Comparison of ENCODE assay signal across 19 cellular contexts in the genomic region with DNA sequence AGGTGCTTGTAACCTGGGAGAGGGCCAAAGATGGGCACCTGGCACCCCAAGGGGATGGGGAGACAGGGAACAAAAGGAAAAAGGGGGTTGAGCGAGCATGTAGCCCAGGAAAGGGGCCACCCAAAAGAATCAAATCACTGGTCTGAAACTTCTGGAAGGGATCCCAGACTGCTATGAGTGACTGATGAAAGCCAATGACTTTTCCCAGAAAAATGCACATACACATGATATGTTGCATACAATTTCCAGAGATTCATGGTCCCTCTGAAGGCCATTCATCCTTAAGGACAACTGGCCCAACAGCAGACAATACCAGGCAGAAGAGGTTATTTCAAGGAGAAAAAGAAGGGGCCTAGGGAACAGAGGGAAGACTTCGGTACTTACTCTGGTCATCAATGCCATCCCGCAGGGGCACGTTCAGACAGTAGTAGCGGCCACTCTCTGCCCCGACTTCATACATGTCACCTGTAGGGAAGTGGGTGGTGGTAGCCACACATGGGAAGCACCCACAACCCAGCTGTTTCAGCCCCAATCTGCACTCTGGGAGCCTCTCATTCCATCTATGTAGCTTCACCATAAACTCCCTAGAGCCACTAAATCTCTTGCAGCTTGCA. TPM values are rescaled to one million over a fixed set of nuclear protein-coding genes. Genes with fewer than 3 reads are reported as not detected.
DNase-seq lines count a peak whose midpoint lies in the region; ATAC-seq and TF ChIP-seq lines count a peak whose summit lies in the region.
"Had no signal": no experiment of that assay in that cellular context is flagged by ENCODE, and none has a peak within 500 bp of the region (broad histone marks: within the 10 kb centered on the region; RNA-seq: fewer than 3 reads in every experiment).

No MANE protein-coding gene starts in this region.

- POLR2A ChIA-PET in CD8-positive, alpha-beta T cell (lab: Charles Lee): no interaction called here

- H3K36me3 ChIP-seq in RWPE2 (ENCODE audit: low read depth): peaks cover 89% of the 10 kb centered on the region
- H3K36me3 ChIP-seq in CD8-positive, alpha-beta T cell (ENCODE audit: insufficient read depth, low read length): peaks cover 46% of the 10 kb centered on the region

- ATAC-seq in RWPE2 (ENCODE audit: low read depth) (no peak), HG03196 (IDR thresholded peaks at IDR 0.05; ENCODE audit: unreplicated experiment) (no peak), HG03520 (IDR thresholded peaks at IDR 0.05; ENCODE audit: unreplicated experiment) (no peak)
- ATAC-seq in CD8-positive, alpha-beta T cell: no peak
- ATAC-seq: GM12878, HCT116, Right ventricle myocardium inferior had no signal

- H3K9me3 ChIP-seq in RWPE2 (ENCODE audit: severe bottlenecking): no peaks in the 10 kb centered on the region
- no peaks in the 10 kb centered on the region for H3K9me3 ChIP-seq in CD8-positive, alpha-beta T cell (ENCODE audit: low read length)
- H3K9me3 ChIP-seq: BLaER1 had no signal

- peaks cover 84% of the 10 kb centered on the region for H3K36me3 Mint-ChIP-seq in CD8-positive, alpha-beta T cell

- CTCF ChIA-PET in CD8-positive, alpha-beta T cell (lab: Charles Lee): interaction anchor here (1.0 to 1.8 kb wide), 3 partner anchors 9 to 23 kb away, joined by 3 to 9 read pairs (median 4); partner anchors contain the start of genes DIAPH1 and FCHSD1

- H3K4me1 Mint-ChIP-seq in CD8-positive, alpha-beta T cell (ENCODE audit: low read depth): peaks cover 21% of the 10 kb centered on the region

- DNase-seq in AG08396 (ENCODE audit: low spot score): peak; percentile 37
- DNase-seq in RWPE2 (ENCODE audit: low spot score): peak; percentile 56
- peak; percentile 25 for DNase-seq in fibroblast of the aortic adventitia (ENCODE audit: low read depth)
- no peak for DNase-seq in CD8-positive, alpha-beta T cell
- DNase-seq: DMS79 treated with DMSO at 0.1 percent for 48 hours, GDM1, GM23248, KG1, NCI-H1092, NCI-H1694, NCI-H2107, NCI-H2227 treated with DMSO at 0.1 percent for 48 hours, NCI-H524 had no signal

- no peaks in the 10 kb centered on the region for H3K27me3 Mint-ChIP-seq in CD8-positive, alpha-beta T cell (ENCODE audit: low read depth)

- H3K27ac Mint-ChIP-seq in CD8-positive, alpha-beta T cell: no peak overlapping the region

- no peaks in the 10 kb centered on the region for H3K27me3 ChIP-seq in RWPE2 (ENCODE audit: insufficient read depth, poor library complexity, severe bottlenecking)
- H3K27me3 ChIP-seq in CD8-positive, alpha-beta T cell (ENCODE audit: insufficient read depth, low read length): no peaks in the 10 kb centered on the region
- H3K27me3 ChIP-seq: BLaER1 had no signal

- TF ChIP-seq CTCF in RWPE2 (IDR thresholded peaks at IDR 0.05; ENCODE audit: poor library complexity, severe bottlenecking) (no peak), fibroblast of the aortic adventitia (IDR thresholded peaks at IDR 0.05; ENCODE audit: insufficient read depth, low read length) (no peak)
- no peak for TF ChIP-seq CTCF in CD8-positive, alpha-beta T cell (IDR thresholded peaks at IDR 0.05)

- no peak overlapping the region for H3K4me3 Mint-ChIP-seq in CD8-positive, alpha-beta T cell

- H3K27ac ChIP-seq in RWPE2 (ENCODE audit: poor library complexity, severe bottlenecking): no peak overlapping the region
- H3K27ac ChIP-seq in CD8-positive, alpha-beta T cell (ENCODE audit: low read depth, low read length): no peak overlapping the region
- H3K27ac ChIP-seq: BLaER1, GM23248 had no signal

- H3K4me3 ChIP-seq in RWPE2 (ENCODE audit: severe bottlenecking) (no peak overlapping the region), fibroblast of the aortic adventitia (ENCODE audit: low read depth, low read length) (no peak overlapping the region)
- H3K4me3 ChIP-seq in CD8-positive, alpha-beta T cell (ENCODE audit: low read depth, low read length): no peak overlapping the region
- H3K4me3 ChIP-seq: BLaER1, GM12878, GM23248 had no signal

- no peaks in the 10 kb centered on the region for H3K9me3 Mint-ChIP-seq in CD8-positive, alpha-beta T cell

- no peaks in the 10 kb centered on the region for H3K4me1 ChIP-seq in RWPE2 (ENCODE audit: insufficient read depth, poor library complexity, severe bottlenecking)
- H3K4me1 ChIP-seq in CD8-positive, alpha-beta T cell (ENCODE audit: insufficient read depth, low read length): no peaks in the 10 kb centered on the region

- intact Hi-C loops in CD8-positive, alpha-beta T cell (cut with DNase I, micrococcal nuclease): loop anchor here in 1 of 2 experiments (5.0 kb wide), 1 partner anchor 216 kb away; the partner anchor contains the start of gene PCDHGA10

RNA-seq across cellular contexts. Expression of gene HDAC3, which starts 8.4 kb away (rescaled TPM):
- total RNA-seq in fibroblast of the aortic adventitia (ENCODE audit: low replicate concordance): 48.4 and 51.4 TPM in 2 replicates
- 10 to 100 TPM; 48.9 to 54.8 TPM for total RNA-seq in CD8-positive, alpha-beta T cell

RNA-seq across cellular contexts. Expression of gene RELL2, which starts 8.5 kb away (rescaled TPM):
- total RNA-seq in fibroblast of the aortic adventitia (ENCODE audit: low replicate concordance): 2.6 and 6.6 TPM in 2 replicates
- total RNA-seq in CD8-positive, alpha-beta T cell: 1 to 10 TPM; 9.5 to 9.8 TPM

RNA-seq across cellular contexts. Expression of gene DIAPH1, which starts 9.5 kb away (rescaled TPM):
- 16.3 and 22.1 TPM in 2 replicates for total RNA-seq in fibroblast of the aortic adventitia (ENCODE audit: low replicate concordance)
- total RNA-seq in CD8-positive, alpha-beta T cell: 100 to 1,000 TPM; 155 to 166 TPM

RNA-seq across cellular contexts. Expression of gene FCHSD1, which starts 22.9 kb away (rescaled TPM):
- 19.9 and 39.8 TPM in 2 replicates for total RNA-seq in fibroblast of the aortic adventitia (ENCODE audit: low replicate concordance)
- total RNA-seq in CD8-positive, alpha-beta T cell: 100 to 1,000 TPM in 1 of 2 experiments, 10 to 100 TPM in 1; 95.8 to 101 TPM

RNA-seq across cellular contexts. Expression of gene ARAP3, which starts 53.7 kb away (rescaled TPM):
- 2.6 and 6.2 TPM in 2 replicates for total RNA-seq in fibroblast of the aortic adventitia (ENCODE audit: low replicate concordance)
- 1 to 10 TPM in 1 of 2 experiments, under 1 TPM in 1; 0.73 to 1.2 TPM for total RNA-seq in CD8-positive, alpha-beta T cell

Comparison
In these comparisons a context has a peak if more than half of its experiments do, and no peak if none do; other contexts are left out.
1. DNase-seq: peak in AG08396 (single experiment), RWPE2 (single experiment) and fibroblast of the aortic adventitia (single experiment); none in CD8-positive, alpha-beta T cell (0 of 7).